ENCODE assay signal across 17 cellular contexts in genomic region chr3:55407426-55407820, GRCh38.
DNase-seq lines count a peak whose midpoint lies in the region; ATAC-seq and TF ChIP-seq lines count a peak whose summit lies in the region.
"Had no signal": no experiment of that assay in that cellular context is flagged by ENCODE, and none has a peak within 500 bp of the region (broad histone marks: within the 10 kb centered on the region; RNA-seq: fewer than 3 reads in every experiment).

No MANE protein-coding gene starts in this region.

- peak overlapping the region; percentile 12; the same call in 1 of the 2 replicates for H3K4me2 ChIP-seq in PC-3 (ENCODE audit: low read length)
- H3K4me2 ChIP-seq: BLaER1 had no signal

- POLR2A ChIA-PET in PC-3 (lab: Charles Lee; ENCODE audit: unreplicated experiment), result no interaction called here

- DNase-seq in ELR (ENCODE audit: low read depth) (peak; percentile 19), HT1080 (ENCODE audit: low read depth) (peak; percentile 13), PC-3 (peak; percentile 39), foreskin keratinocyte (no peak), foreskin fibroblast (no peak)
- DNase-seq in activated effector memory CD4-positive, alpha-beta T cell treated with anti-CD3 and anti-CD28 coated beads, Interleukin-2, amount 50 U/mL, for 16 hours, result no peak
- DNase-seq: AML-193; CD4-positive, alpha-beta memory T cell; DMS153; DMS79; GF-D8; H9; Karpas-422; KBM-7 had no signal

- no peak overlapping the region for H2AFZ ChIP-seq in PC-3 (ENCODE audit: low read length)

- H3K9me3 ChIP-seq in PC-3 (ENCODE audit: low read length), result no peaks in the 10 kb centered on the region
- H3K9me3 ChIP-seq: BLaER1 had no signal

- ATAC-seq in PC-3 (peak; percentile 2; the same call in 1 of the 2 replicates), foreskin keratinocyte (peak; percentile 15), GM18505 (IDR thresholded peaks at IDR 0.05; ENCODE audit: unreplicated experiment) (no peak), GM19328 (IDR thresholded peaks at IDR 0.05; ENCODE audit: unreplicated experiment) (no peak)

- CTCF ChIA-PET in PC-3 (lab: Charles Lee), result interaction anchor here (0.6 kb wide), 1 partner anchor 666 kb away, joined by 3 read pairs; no protein-coding TSS in a partner anchor

- H4K20me1 ChIP-seq in PC-3 (ENCODE audit: low read length), result no peaks in the 10 kb centered on the region
- H4K20me1 ChIP-seq: BLaER1 had no signal

- H3K27me3 ChIP-seq in PC-3 (ENCODE audit: low read length), result no peaks in the 10 kb centered on the region
- H3K27me3 ChIP-seq in foreskin keratinocyte, result no peaks in the 10 kb centered on the region
- H3K27me3 ChIP-seq: BLaER1 had no signal

- H3F3A ChIP-seq in PC-3 (ENCODE audit: low read length, unreplicated experiment), result peaks cover 6% of the 10 kb centered on the region

- H3K36me3 ChIP-seq in PC-3 (ENCODE audit: low read depth, low read length), result no peaks in the 10 kb centered on the region
- H3K36me3 ChIP-seq: BLaER1 had no signal

- no peaks in the 10 kb centered on the region for H3K9me2 ChIP-seq in PC-3 (replicated peaks; ENCODE audit: low read length)

- TF ChIP-seq POLR2A in GM18505 (IDR thresholded peaks at IDR 0.05; ENCODE audit: borderline replicate concordance, extremely low read depth, insufficient read depth, insufficient read length), result no peak

- no TSS peak for BruUV-seq in PC-3 (replicated peaks; lab: Mats Ljungman, UMichigan)

- no peak overlapping the region for H3K9ac ChIP-seq in PC-3 (ENCODE audit: low read length)
- H3K9ac ChIP-seq: BLaER1 had no signal

- no peaks in the 10 kb centered on the region for H3K79me2 ChIP-seq in PC-3 (ENCODE audit: low read length)

- no peak for TF ChIP-seq CTCF in PC-3 (conservative IDR thresholded peaks at IDR 0.05; ENCODE audit: low read depth, low read length)
- no peak for TF ChIP-seq CTCF in foreskin keratinocyte (conservative IDR thresholded peaks at IDR 0.05)
- no peak for TF ChIP-seq CTCF in foreskin fibroblast (IDR thresholded peaks at IDR 0.05; ENCODE audit: low read depth, low read length)

- peak overlapping the region; percentile 82 for H3K27ac ChIP-seq in PC-3 (ENCODE audit: low read length)
- H3K27ac ChIP-seq in foreskin keratinocyte, result no peak overlapping the region
- H3K27ac ChIP-seq: BLaER1 had no signal

- intact Hi-C loops in PC-3 (cut with micrococcal nuclease), result loop anchor here (1.0 kb wide), 1 partner anchor 9 kb away; no protein-coding TSS in a partner anchor

- H3K4me3 ChIP-seq in PC-3 (ENCODE audit: low read length) (no peak overlapping the region), foreskin fibroblast (ENCODE audit: low read depth in 1 of 2, low read length in 2 of 2) (no peak overlapping the region)
- H3K4me3 ChIP-seq: BLaER1 had no signal

- H3K4me1 ChIP-seq in PC-3 (ENCODE audit: insufficient read depth, low read length) (peaks cover 53% of the 10 kb centered on the region), foreskin keratinocyte (no peaks in the 10 kb centered on the region)
- H3K4me1 ChIP-seq: BLaER1 had no signal

Comparison
In these comparisons a context has a peak if more than half of its experiments do, and no peak if none do; other contexts are left out.
1. DNase-seq: peak in ELR (single experiment), HT1080 (single experiment) and PC-3 (single experiment); none in foreskin keratinocyte (0 of 2), activated effector memory CD4-positive, alpha-beta T cell treated with anti-CD3 and anti-CD28 coated beads, Interleukin-2, amount 50 U/mL, for 16 hours (single experiment) and foreskin fibroblast (0 of 2).
2. ATAC-seq: peak in PC-3 (single experiment) and foreskin keratinocyte (single experiment); none in GM18505 (single experiment) and GM19328 (single experiment).